1 cellular context compared by ENCODE assay signal in genomic region chr17:47707056-47707791, GRCh38.
TF ChIP-seq lines count a peak whose summit lies in the region.

No MANE protein-coding gene starts in this region.

TF ChIP-seq in K562, 482 proteins besides CTCF, POLR2A, EP300 and RAD21 (continued from another document):
- TF ChIP-seq NKRF (IDR thresholded peaks at IDR 0.05; ENCODE audit: borderline replicate concordance), result 0 out of 2 replicates have a peak, but pooled peaks have one; percentile 1
TF ChIP-seq in K562: peak in this region for 8.
